Comparison of ENCODE assay signal across 1 cellular context in the genomic region with DNA sequence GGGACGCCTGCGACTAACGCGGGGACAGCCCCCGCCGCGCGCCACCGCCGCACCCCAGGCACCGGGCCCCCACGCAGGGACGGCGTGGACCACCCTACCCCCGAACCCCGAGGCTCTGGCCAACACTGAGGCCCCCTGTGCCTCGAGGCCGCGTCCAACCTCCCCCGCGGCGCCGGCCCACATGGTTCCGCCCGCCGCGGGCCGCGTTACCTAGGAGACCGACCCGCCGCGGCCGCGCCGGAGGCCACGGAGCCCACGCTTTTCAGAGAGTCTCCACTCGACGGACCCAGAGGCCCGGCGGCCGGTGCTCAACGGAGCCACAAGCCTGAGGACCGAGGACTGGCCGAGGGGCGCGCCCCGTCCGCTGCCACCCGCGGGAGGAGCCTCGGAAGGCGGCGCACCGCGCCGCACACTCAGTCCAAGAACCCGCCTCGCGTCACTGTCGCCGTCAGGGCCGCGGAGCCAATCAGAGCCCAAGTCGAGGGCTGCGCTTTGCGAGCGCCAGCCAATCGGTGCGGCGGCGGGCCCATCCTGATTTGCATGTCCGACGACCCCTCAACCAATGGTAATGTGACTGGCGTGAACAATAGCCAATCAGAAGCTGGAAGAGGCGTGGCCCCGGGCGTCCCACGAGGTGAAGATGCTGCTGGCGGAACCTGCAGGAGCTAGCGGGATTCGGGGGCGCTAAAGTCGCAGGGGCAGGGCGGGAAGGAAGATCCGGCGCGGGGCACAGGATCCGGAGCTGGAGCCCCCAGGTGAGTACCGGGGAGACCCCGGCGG.
TF ChIP-seq lines count a peak whose summit lies in the region.

TSS of gene NPHP4 (minus strand) at position 392 of the 780 bp plus-strand sequence. CDS start 6,136 bp downstream, outside the sequence.

TF ChIP-seq in K562, 482 proteins besides CTCF, POLR2A, EP300 and RAD21 (continued from another document and continues in another):
- TF ChIP-seq ETS1 (conservative IDR thresholded peaks at IDR 0.05; ENCODE audit: control insufficient read depth, low read depth, low read length): peak; percentile 24; the same call in 1 of the 2 replicates
- TF ChIP-seq FUS (optimal IDR thresholded peaks at IDR 0.05; ENCODE audit: low read depth, low read length): peak; percentile 84
- TF ChIP-seq ZNF507 (tag; conservative IDR thresholded peaks at IDR 0.05): no peak
- TF ChIP-seq FOXK2 (conservative IDR thresholded peaks at IDR 0.05 in 1 of 2, IDR thresholded peaks at IDR 0.05 in 1 of 2; ENCODE audit: low read depth in 2 of 2): peak; percentile 33 to 99; a peak in 3 of 4 replicates
- TF ChIP-seq ATF1 (CRISPR knock-in tag; IDR thresholded peaks at IDR 0.05): peak; percentile 78
- TF ChIP-seq ATF1 (tag; IDR thresholded peaks at IDR 0.05): peak; percentile 99
- TF ChIP-seq ZBTB1 (CRISPR knock-in tag; IDR thresholded peaks at IDR 0.05; ENCODE audit: borderline replicate concordance, low read depth): peak; percentile 66; the same call in 1 of the 2 replicates
- TF ChIP-seq FOXP1 (CRISPR knock-in tag; IDR thresholded peaks at IDR 0.05): peak; percentile 24; the same call in 1 of the 2 replicates
- TF ChIP-seq, protein P1, sequence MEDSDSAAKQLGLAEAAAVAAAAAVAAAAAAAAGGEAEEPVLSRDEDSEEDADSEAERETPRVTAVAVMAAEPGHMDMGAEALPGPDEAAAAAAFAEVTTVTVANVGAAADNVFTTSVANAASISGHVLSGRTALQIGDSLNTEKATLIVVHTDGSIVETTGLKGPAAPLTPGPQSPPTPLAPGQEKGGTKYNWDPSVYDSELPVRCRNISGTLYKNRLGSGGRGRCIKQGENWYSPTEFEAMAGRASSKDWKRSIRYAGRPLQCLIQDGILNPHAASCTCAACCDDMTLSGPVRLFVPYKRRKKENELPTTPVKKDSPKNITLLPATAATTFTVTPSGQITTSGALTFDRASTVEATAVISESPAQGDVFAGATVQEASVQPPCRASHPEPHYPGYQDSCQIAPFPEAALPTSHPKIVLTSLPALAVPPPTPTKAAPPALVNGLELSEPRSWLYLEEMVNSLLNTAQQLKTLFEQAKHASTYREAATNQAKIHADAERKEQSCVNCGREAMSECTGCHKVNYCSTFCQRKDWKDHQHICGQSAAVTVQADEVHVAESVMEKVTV (CRISPR knock-in tag; IDR thresholded peaks at IDR 0.05): no peak
- peak in 1 of 2 experiments; percentile 97; a peak in 2 of 4 replicates for TF ChIP-seq HDAC1 (IDR thresholded peaks at IDR 0.05)
- no peak for TF ChIP-seq ZNF217 (CRISPR knock-in tag; IDR thresholded peaks at IDR 0.05)
- TF ChIP-seq, protein P2, sequence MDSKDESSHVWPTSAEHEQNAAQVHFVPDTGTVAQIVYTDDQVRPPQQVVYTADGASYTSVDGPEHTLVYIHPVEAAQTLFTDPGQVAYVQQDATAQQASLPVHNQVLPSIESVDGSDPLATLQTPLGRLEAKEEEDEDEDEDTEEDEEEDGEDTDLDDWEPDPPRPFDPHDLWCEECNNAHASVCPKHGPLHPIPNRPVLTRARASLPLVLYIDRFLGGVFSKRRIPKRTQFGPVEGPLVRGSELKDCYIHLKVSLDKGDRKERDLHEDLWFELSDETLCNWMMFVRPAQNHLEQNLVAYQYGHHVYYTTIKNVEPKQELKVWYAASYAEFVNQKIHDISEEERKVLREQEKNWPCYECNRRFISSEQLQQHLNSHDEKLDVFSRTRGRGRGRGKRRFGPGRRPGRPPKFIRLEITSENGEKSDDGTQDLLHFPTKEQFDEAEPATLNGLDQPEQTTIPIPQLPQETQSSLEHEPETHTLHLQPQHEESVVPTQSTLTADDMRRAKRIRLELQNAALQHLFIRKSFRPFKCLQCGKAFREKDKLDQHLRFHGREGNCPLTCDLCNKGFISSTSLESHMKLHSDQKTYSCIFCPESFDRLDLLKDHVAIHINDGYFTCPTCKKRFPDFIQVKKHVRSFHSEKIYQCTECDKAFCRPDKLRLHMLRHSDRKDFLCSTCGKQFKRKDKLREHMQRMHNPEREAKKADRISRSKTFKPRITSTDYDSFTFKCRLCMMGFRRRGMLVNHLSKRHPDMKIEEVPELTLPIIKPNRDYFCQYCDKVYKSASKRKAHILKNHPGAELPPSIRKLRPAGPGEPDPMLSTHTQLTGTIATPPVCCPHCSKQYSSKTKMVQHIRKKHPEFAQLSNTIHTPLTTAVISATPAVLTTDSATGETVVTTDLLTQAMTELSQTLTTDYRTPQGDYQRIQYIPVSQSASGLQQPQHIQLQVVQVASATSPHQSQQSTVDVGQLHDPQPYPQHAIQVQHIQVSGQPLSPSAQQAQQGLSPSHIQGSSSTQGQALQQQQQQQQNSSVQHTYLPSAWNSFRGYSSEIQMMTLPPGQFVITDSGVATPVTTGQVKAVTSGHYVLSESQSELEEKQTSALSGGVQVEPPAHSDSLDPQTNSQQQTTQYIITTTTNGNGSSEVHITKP (IDR thresholded peaks at IDR 0.05; ENCODE audit: partially characterized antibody): peak; percentile 100
- TF ChIP-seq PML (IDR thresholded peaks at IDR 0.05; ENCODE audit: low read length): peak; percentile 10; the same call in 1 of the 2 replicates
- TF ChIP-seq PHTF2 (CRISPR knock-in tag; IDR thresholded peaks at IDR 0.05): no peak
- TF ChIP-seq ZNF133 (CRISPR knock-in tag; IDR thresholded peaks at IDR 0.05): no peak
- TF ChIP-seq ZKSCAN8 (CRISPR knock-in tag; IDR thresholded peaks at IDR 0.05): no peak
- TF ChIP-seq CREM (IDR thresholded peaks at IDR 0.05; ENCODE audit: low read depth): peak; percentile 94
- peak; percentile 92 for TF ChIP-seq SP2 (IDR thresholded peaks at IDR 0.05; ENCODE audit: extremely low read depth, low read depth, low read length, poor library complexity, severe bottlenecking)
- TF ChIP-seq E2F3 (CRISPR knock-in tag; IDR thresholded peaks at IDR 0.05): peak; percentile 66; the same call in 1 of the 2 replicates
- TF ChIP-seq GABPB1 (CRISPR knock-in tag; IDR thresholded peaks at IDR 0.05): peak; percentile 22; the same call in 1 of the 2 replicates
- TF ChIP-seq CCNT2 (IDR thresholded peaks at IDR 0.05; ENCODE audit: borderline replicate concordance, extremely low read depth, insufficient read length, low read depth, low read length): no peak
- TF ChIP-seq TCF7L2 (IDR thresholded peaks at IDR 0.05; ENCODE audit: low read depth, low read length): peak; percentile 89
- no peak for TF ChIP-seq CC2D1A (IDR thresholded peaks at IDR 0.05)
- peak; percentile 82 for TF ChIP-seq KDM5B (IDR thresholded peaks at IDR 0.05; ENCODE audit: insufficient replicate concordance, low read depth, low read length)
- TF ChIP-seq, protein P3, sequence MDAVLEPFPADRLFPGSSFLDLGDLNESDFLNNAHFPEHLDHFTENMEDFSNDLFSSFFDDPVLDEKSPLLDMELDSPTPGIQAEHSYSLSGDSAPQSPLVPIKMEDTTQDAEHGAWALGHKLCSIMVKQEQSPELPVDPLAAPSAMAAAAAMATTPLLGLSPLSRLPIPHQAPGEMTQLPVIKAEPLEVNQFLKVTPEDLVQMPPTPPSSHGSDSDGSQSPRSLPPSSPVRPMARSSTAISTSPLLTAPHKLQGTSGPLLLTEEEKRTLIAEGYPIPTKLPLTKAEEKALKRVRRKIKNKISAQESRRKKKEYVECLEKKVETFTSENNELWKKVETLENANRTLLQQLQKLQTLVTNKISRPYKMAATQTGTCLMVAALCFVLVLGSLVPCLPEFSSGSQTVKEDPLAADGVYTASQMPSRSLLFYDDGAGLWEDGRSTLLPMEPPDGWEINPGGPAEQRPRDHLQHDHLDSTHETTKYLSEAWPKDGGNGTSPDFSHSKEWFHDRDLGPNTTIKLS (IDR thresholded peaks at IDR 0.05; ENCODE audit: borderline replicate concordance, low read depth): peak; percentile 66
- TF ChIP-seq RBM25 (IDR thresholded peaks at IDR 0.05; ENCODE audit: low read depth, low read length, severe bottlenecking): peak; percentile 99
- peak; percentile 86 for TF ChIP-seq ARID4B (CRISPR knock-in tag; IDR thresholded peaks at IDR 0.05)
- peak in 1 of 2 experiments; percentile 28; a peak in 2 of 4 replicates for TF ChIP-seq SIX5 (IDR thresholded peaks at IDR 0.05; ENCODE audit: borderline replicate concordance in 1 of 2, insufficient read depth in 1 of 2, low read depth in 1 of 2, low read length in 2 of 2)
- peak; percentile 39; the same call in 1 of the 2 replicates for TF ChIP-seq NFIC (IDR thresholded peaks at IDR 0.05)
- peak; percentile 100 for TF ChIP-seq ATF7 (IDR thresholded peaks at IDR 0.05)
- TF ChIP-seq HNRNPLL (IDR thresholded peaks at IDR 0.05; ENCODE audit: low read depth, low read length, poor library complexity, severe bottlenecking): peak; percentile 97
- peak; percentile 99 for TF ChIP-seq MBD2 (IDR thresholded peaks at IDR 0.05; ENCODE audit: borderline replicate concordance, low read depth)
- peak in 1 of 2 experiments; percentile 31; a peak in 1 of 4 replicates for TF ChIP-seq TRIM24 (IDR thresholded peaks at IDR 0.05)
- no peak for TF ChIP-seq NR0B1 (IDR thresholded peaks at IDR 0.05; ENCODE audit: partially characterized antibody)
- TF ChIP-seq DNMT1 (IDR thresholded peaks at IDR 0.05): no peak
- peak; percentile 71 for TF ChIP-seq RFX5 (IDR thresholded peaks at IDR 0.05; ENCODE audit: low read depth, low read length)
- 0 out of 2 replicates have a peak, but pooled peaks have one; percentile 58 for TF ChIP-seq STAT6 (CRISPR knock-in tag; IDR thresholded peaks at IDR 0.05)
- peak; percentile 90 to 93; a peak in 3 of 4 replicates for TF ChIP-seq SIN3A (IDR thresholded peaks at IDR 0.05; ENCODE audit: borderline replicate concordance in 2 of 2, control insufficient read depth in 1 of 2, low read depth in 2 of 2, low read length in 2 of 2)
- TF ChIP-seq ASH1L (IDR thresholded peaks at IDR 0.05; ENCODE audit: borderline replicate concordance, low read depth, partially characterized antibody): peak; percentile 98
- peak in 1 of 2 experiments; percentile 52; a peak in 1 of 4 replicates for TF ChIP-seq TBL1XR1 (IDR thresholded peaks at IDR 0.05; ENCODE audit: low read length in 2 of 2)
- TF ChIP-seq FOS (IDR thresholded peaks at IDR 0.05; ENCODE audit: extremely low read depth, insufficient read length): peak; percentile 99
